17 cellular contexts compared by ENCODE assay signal in genomic region chr12:59500335-59500734, GRCh38.
A peak's percentile ranks its signal among the peaks of the same experiment; 100 is the strongest.
DNase-seq lines count a peak whose midpoint lies in the region; ATAC-seq and TF ChIP-seq lines count a peak whose summit lies in the region.
"Had no signal": no experiment of that assay in that cellular context is flagged by ENCODE, and none has a peak within 500 bp of the region (broad histone marks: within the 10 kb centered on the region; RNA-seq: fewer than 3 reads in every experiment).

No MANE protein-coding gene starts in this region.

- H3K4me2 ChIP-seq in MM.1S (ENCODE audit: low read depth, low read length) = peak overlapping the region; percentile 25; the same call in 1 of the 2 replicates

- no peak overlapping the region for H3K27ac ChIP-seq in MM.1S (ENCODE audit: low read length)
- H3K27ac ChIP-seq: KMS-11, RWPE1, SJCRH30 had no signal

- no peak overlapping the region for H2AFZ ChIP-seq in MM.1S (ENCODE audit: low read length)

- H3K9ac ChIP-seq in MM.1S (ENCODE audit: low read length) = no peak overlapping the region
- H3K9ac ChIP-seq: KMS-11 had no signal

- H3K79me2 ChIP-seq in MM.1S (ENCODE audit: low read length) = no peaks in the 10 kb centered on the region

- peaks cover 10% of the 10 kb centered on the region for H3K4me1 ChIP-seq in MM.1S (ENCODE audit: low read length)
- H3K4me1 ChIP-seq: SJCRH30 had no signal

- peak; percentile 8 for ATAC-seq in GM19395 (IDR thresholded peaks at IDR 0.05; ENCODE audit: unreplicated experiment)
- no peak for ATAC-seq in HG02763 (IDR thresholded peaks at IDR 0.05; ENCODE audit: unreplicated experiment)
- ATAC-seq in HG03045 (IDR thresholded peaks at IDR 0.05; ENCODE audit: unreplicated experiment) = no peak
- ATAC-seq: CD8-positive, alpha-beta T cell had no signal

- DNase-seq in MM.1S (no peak), globus pallidus (ENCODE audit: low spot score) (peak; percentile 11), superior temporal gyrus (ENCODE audit: extremely low spot score) (peak; percentile 44), Kasumi-1 (lab: John Stamatoyannopoulos, UW) (no peak)
- DNase-seq: CD8-positive, alpha-beta T cell; DND-41; GOT3; NCI-H1105; NCI-H1694; NCI-H2107; NCI-H345; SJCRH30 had no signal

- 0 out of 2 replicates have a peak, but pooled peaks cover 4% of the 10 kb centered on the region for H3F3A ChIP-seq in MM.1S (ENCODE audit: insufficient read depth, low read length)

- no peaks in the 10 kb centered on the region for H3K36me3 ChIP-seq in MM.1S (replicated peaks; ENCODE audit: insufficient read depth, low read length)
- H3K36me3 ChIP-seq: SJCRH30 had no signal

- H3K4me3 ChIP-seq in MM.1S (ENCODE audit: low read length) = no peak overlapping the region
- H3K4me3 ChIP-seq: SJCRH30 had no signal

- no peaks in the 10 kb centered on the region for H4K20me1 ChIP-seq in MM.1S (ENCODE audit: insufficient read depth, low read length)

- no peak for TF ChIP-seq CTCF in MM.1S (IDR thresholded peaks at IDR 0.05; ENCODE audit: low read length)

- no peaks in the 10 kb centered on the region for H3K9me2 ChIP-seq in MM.1S (replicated peaks; ENCODE audit: insufficient read depth, low read length)

- no peaks in the 10 kb centered on the region for H3K27me3 ChIP-seq in MM.1S (replicated peaks; ENCODE audit: insufficient read depth, low read length)
- H3K27me3 ChIP-seq: SJCRH30 had no signal

- no peaks in the 10 kb centered on the region for H3K9me3 ChIP-seq in MM.1S (replicated peaks; ENCODE audit: insufficient read depth, low read length)
- H3K9me3 ChIP-seq: SJCRH30 had no signal

Comparison
In these comparisons a context has a peak if more than half of its experiments do, and no peak if none do; other contexts are left out.
1. DNase-seq: peak in globus pallidus (single experiment) and superior temporal gyrus (single experiment); none in MM.1S (single experiment) and Kasumi-1 (0 of 2).